Comparison of ENCODE assay signal across 1 cellular context in the genomic region with DNA sequence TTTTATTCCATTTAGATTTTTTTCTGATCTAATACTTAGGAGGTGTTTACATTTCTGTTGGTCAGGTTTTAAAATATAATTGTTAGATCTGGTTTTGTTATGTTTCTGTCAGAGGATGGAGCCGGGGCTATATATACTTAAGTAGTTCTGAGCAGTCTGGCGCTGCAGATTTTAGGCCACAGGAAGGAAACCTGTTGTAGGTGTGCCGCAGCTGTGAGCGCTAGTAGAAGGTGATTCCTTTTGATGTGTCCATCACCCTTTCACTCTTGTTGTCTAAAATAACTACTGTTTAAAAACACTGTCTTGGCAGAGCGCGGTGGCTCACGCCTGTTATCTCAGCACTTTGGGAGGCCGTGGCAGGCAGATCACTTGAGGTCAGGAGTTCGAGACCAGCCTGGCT.
TF ChIP-seq lines count a peak whose summit lies in the region.

No MANE protein-coding gene starts in this region.

TF ChIP-seq in HepG2, 621 proteins besides CTCF, POLR2A, EP300 and RAD21:
- TF ChIP-seq PHF21A (CRISPR knock-in tag; IDR thresholded peaks at IDR 0.05): no peak
- TF ChIP-seq MZF1 (CRISPR knock-in tag; IDR thresholded peaks at IDR 0.05; ENCODE audit: borderline replicate concordance): no peak
- TF ChIP-seq, protein P1, sequence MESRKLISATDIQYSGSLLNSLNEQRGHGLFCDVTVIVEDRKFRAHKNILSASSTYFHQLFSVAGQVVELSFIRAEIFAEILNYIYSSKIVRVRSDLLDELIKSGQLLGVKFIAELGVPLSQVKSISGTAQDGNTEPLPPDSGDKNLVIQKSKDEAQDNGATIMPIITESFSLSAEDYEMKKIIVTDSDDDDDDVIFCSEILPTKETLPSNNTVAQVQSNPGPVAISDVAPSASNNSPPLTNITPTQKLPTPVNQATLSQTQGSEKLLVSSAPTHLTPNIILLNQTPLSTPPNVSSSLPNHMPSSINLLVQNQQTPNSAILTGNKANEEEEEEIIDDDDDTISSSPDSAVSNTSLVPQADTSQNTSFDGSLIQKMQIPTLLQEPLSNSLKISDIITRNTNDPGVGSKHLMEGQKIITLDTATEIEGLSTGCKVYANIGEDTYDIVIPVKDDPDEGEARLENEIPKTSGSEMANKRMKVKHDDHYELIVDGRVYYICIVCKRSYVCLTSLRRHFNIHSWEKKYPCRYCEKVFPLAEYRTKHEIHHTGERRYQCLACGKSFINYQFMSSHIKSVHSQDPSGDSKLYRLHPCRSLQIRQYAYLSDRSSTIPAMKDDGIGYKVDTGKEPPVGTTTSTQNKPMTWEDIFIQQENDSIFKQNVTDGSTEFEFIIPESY (CRISPR knock-in tag; IDR thresholded peaks at IDR 0.05): 0 out of 2 replicates have a peak, but pooled peaks have one; percentile 17
- no peak for TF ChIP-seq HNRNPH1 (optimal IDR thresholded peaks at IDR 0.05; ENCODE audit: low read depth, low read length)
- TF ChIP-seq ZNF605 (CRISPR knock-in tag; IDR thresholded peaks at IDR 0.05): no peak
- no peak for TF ChIP-seq TRIM24 (CRISPR knock-in tag; IDR thresholded peaks at IDR 0.05)
- no peak for TF ChIP-seq PRDM4 (CRISPR knock-in tag; IDR thresholded peaks at IDR 0.05; ENCODE audit: borderline replicate concordance)
- TF ChIP-seq TIGD3 (CRISPR knock-in tag; IDR thresholded peaks at IDR 0.05; ENCODE audit: borderline replicate concordance): no peak
- no peak for TF ChIP-seq ZNF703 (CRISPR knock-in tag; IDR thresholded peaks at IDR 0.05; ENCODE audit: borderline replicate concordance)
